Comparison of ENCODE assay signal across 9 cellular contexts in genomic region chr11:73866586-73866996, GRCh38. TPM values are rescaled to one million over a fixed set of nuclear protein-coding genes. Genes with fewer than 3 reads are reported as not detected.
DNase-seq lines count a peak whose midpoint lies in the region; ATAC-seq and TF ChIP-seq lines count a peak whose summit lies in the region.
"Had no signal": no experiment of that assay in that cellular context is flagged by ENCODE, and none has a peak within 500 bp of the region (broad histone marks: within the 10 kb centered on the region; RNA-seq: fewer than 3 reads in every experiment).

No MANE protein-coding gene starts in this region.

- no peak for TF ChIP-seq CTCF in gastrocnemius medialis (IDR thresholded peaks at IDR 0.05 in 4 of 5, conservative IDR thresholded peaks at IDR 0.05 in 1 of 5)

- intact Hi-C loops in gastrocnemius medialis (cut with DNase I; ENCODE audit: low total_unique reads): no loop called here

- DNase-seq in GM04504 (ENCODE audit: low read depth) (peak; percentile 80), glomerular visceral epithelial cell (ENCODE audit: extremely low spot score) (peak; percentile 72), gastrocnemius medialis (peak; percentile 9 to 37), DMS114 treated with DMSO at 0.1 percent for 48 hours (lab: John Stamatoyannopoulos, UW; ENCODE audit: unreplicated experiment) (no peak), NCI-H187 (lab: John Stamatoyannopoulos, UW) (no peak)
- no peak for DNase-seq in activated CD4-positive, alpha-beta T cell treated with anti-CD3 and anti-CD28 coated beads for 48 hours
- DNase-seq: naive B cell had no signal

- H3K4me3 ChIP-seq in gastrocnemius medialis: no peak overlapping the region

- ATAC-seq in SK-N-SH treated with all-trans-retinoic acid at 6 μM for 48 hours: peak; percentile 77
- ATAC-seq in gastrocnemius medialis: peak; percentile 90 to 91
- ATAC-seq in HG03139 (IDR thresholded peaks at IDR 0.05; ENCODE audit: unreplicated experiment): no peak

- peaks cover 0 to 24% of the 10 kb centered on the region in 2 donors for H3K36me3 ChIP-seq in gastrocnemius medialis

- H3K4me1 ChIP-seq in gastrocnemius medialis: peaks cover 0 to 9% of the 10 kb centered on the region in 2 donors

- no peaks in the 10 kb centered on the region for H3K9me3 ChIP-seq in gastrocnemius medialis

- in situ Hi-C loops in gastrocnemius medialis (cut with MboI; ENCODE audit: low sequenced_read_pairs in 4 of 4): no loop called here

- no peaks in the 10 kb centered on the region for H3K27me3 ChIP-seq in gastrocnemius medialis

- TF ChIP-seq POLR2A in gastrocnemius medialis (IDR thresholded peaks at IDR 0.05): no peak

- peak overlapping the region in 3 of 4 donors; percentile 3 to 65 (median 19) for H3K27ac ChIP-seq in gastrocnemius medialis

TF ChIP-seq in SK-N-SH treated with all-trans-retinoic acid at 6 μM for 48 hours, 23 proteins besides CTCF, POLR2A, EP300 and RAD21:
- TF ChIP-seq RARB (CRISPR knock-in tag; IDR thresholded peaks at IDR 0.05) (no peak), ZNF70 (CRISPR knock-in tag; IDR thresholded peaks at IDR 0.05) (no peak), CSRNP3 (CRISPR knock-in tag; IDR thresholded peaks at IDR 0.05) (no peak), ZNF565 (CRISPR knock-in tag; conservative IDR thresholded peaks at IDR 0.05; ENCODE audit: low read depth) (no peak), TSHZ2 (CRISPR knock-in tag; IDR thresholded peaks at IDR 0.05) (peak; percentile 73; the same call in 1 of the 2 replicates), ESRRG (CRISPR knock-in tag; IDR thresholded peaks at IDR 0.05) (0 out of 2 replicates have a peak, but pooled peaks have one; percentile 76), GLIS3 (CRISPR knock-in tag; IDR thresholded peaks at IDR 0.05) (no peak), ZFP30 (CRISPR knock-in tag; IDR thresholded peaks at IDR 0.05) (no peak), TCF4 (CRISPR knock-in tag; IDR thresholded peaks at IDR 0.05; ENCODE audit: borderline replicate concordance) (no peak; the same call in 1 of the 2 replicates), CSDC2 (CRISPR knock-in tag; IDR thresholded peaks at IDR 0.05) (no peak), POU6F1 (CRISPR knock-in tag; IDR thresholded peaks at IDR 0.05; ENCODE audit: borderline replicate concordance, low read depth) (no peak), SNAI2 (CRISPR knock-in tag; IDR thresholded peaks at IDR 0.05) (no peak), ZNF8 (CRISPR knock-in tag; IDR thresholded peaks at IDR 0.05) (no peak), ARNTL (CRISPR knock-in tag; IDR thresholded peaks at IDR 0.05; ENCODE audit: borderline replicate concordance, low read depth) (no peak), BACH2 (CRISPR knock-in tag; IDR thresholded peaks at IDR 0.05; ENCODE audit: borderline replicate concordance) (no peak), CREB5 (CRISPR knock-in tag; IDR thresholded peaks at IDR 0.05; ENCODE audit: low read depth) (peak; percentile 70), PPARA (CRISPR knock-in tag; IDR thresholded peaks at IDR 0.05; ENCODE audit: borderline replicate concordance) (no peak), ISL1 (CRISPR knock-in tag; IDR thresholded peaks at IDR 0.05) (peak; percentile 82), OSR1 (CRISPR knock-in tag; IDR thresholded peaks at IDR 0.05) (no peak), TOX (CRISPR knock-in tag; IDR thresholded peaks at IDR 0.05; ENCODE audit: borderline replicate concordance) (no peak; the same call in 1 of the 2 replicates), ZFP3 (CRISPR knock-in tag; IDR thresholded peaks at IDR 0.05) (0 out of 2 replicates have a peak, but pooled peaks have one; percentile 32), ZC3H10 (CRISPR knock-in tag; IDR thresholded peaks at IDR 0.05) (peak; percentile 52; the same call in 1 of the 2 replicates)
- TF ChIP-seq, protein P1, sequence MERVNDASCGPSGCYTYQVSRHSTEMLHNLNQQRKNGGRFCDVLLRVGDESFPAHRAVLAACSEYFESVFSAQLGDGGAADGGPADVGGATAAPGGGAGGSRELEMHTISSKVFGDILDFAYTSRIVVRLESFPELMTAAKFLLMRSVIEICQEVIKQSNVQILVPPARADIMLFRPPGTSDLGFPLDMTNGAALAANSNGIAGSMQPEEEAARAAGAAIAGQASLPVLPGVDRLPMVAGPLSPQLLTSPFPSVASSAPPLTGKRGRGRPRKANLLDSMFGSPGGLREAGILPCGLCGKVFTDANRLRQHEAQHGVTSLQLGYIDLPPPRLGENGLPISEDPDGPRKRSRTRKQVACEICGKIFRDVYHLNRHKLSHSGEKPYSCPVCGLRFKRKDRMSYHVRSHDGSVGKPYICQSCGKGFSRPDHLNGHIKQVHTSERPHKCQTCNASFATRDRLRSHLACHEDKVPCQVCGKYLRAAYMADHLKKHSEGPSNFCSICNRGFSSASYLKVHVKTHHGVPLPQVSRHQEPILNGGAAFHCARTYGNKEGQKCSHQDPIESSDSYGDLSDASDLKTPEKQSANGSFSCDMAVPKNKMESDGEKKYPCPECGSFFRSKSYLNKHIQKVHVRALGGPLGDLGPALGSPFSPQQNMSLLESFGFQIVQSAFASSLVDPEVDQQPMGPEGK (CRISPR knock-in tag; IDR thresholded peaks at IDR 0.05; ENCODE audit: borderline replicate concordance): peak; percentile 45; the same call in 1 of the 2 replicates

RNA-seq across cellular contexts. Expression of gene COA4, which starts 10.1 kb away (rescaled TPM):
- total RNA-seq in gastrocnemius medialis: 100 to 1,000 TPM in 1 of 4 donors, 10 to 100 TPM in 3; 52.3 to 102 (median 86.2) TPM

RNA-seq across cellular contexts. Expression of gene PAAF1, which starts 10.2 kb away (rescaled TPM):
- 10 to 100 TPM in 1 of 4 donors, 1 to 10 TPM in 3; 2.2 to 11.8 (median 4.4) TPM for total RNA-seq in gastrocnemius medialis

Comparison
In these comparisons a context has a peak if more than half of its experiments do, and no peak if none do; other contexts are left out.
1. DNase-seq: peak in GM04504 (single experiment), glomerular visceral epithelial cell (single experiment) and gastrocnemius medialis (2 of 2); none in DMS114 treated with DMSO at 0.1 percent for 48 hours (single experiment), activated CD4-positive, alpha-beta T cell treated with anti-CD3 and anti-CD28 coated beads for 48 hours (single experiment) and NCI-H187 (0 of 2).